In genomic region chr4:114087596-114088230, GRCh38 we compare ENCODE assay signal across 13 cellular contexts.
DNase-seq lines count a peak whose midpoint lies in the region; ATAC-seq and TF ChIP-seq lines count a peak whose summit lies in the region.
"Had no signal": no experiment of that assay in that cellular context is flagged by ENCODE, and none has a peak within 500 bp of the region (broad histone marks: within the 10 kb centered on the region; RNA-seq: fewer than 3 reads in every experiment).

No MANE protein-coding gene starts in this region.

- H3K36me3 Mint-ChIP-seq in glutamatergic neuron (ENCODE audit: unreplicated experiment) = no peaks in the 10 kb centered on the region
- no peaks in the 10 kb centered on the region for H3K36me3 Mint-ChIP-seq in stimulated activated effector memory CD8-positive, alpha-beta T cell treated with anti-CD3 and anti-CD28 coated beads, Interleukin-12 subunit alpha, Interleukin-12 subunit beta, amount 100 ng/mL, for 72 hours

- H3K4me1 Mint-ChIP-seq in glutamatergic neuron (ENCODE audit: low read depth, unreplicated experiment) = peaks cover 9% of the 10 kb centered on the region
- H3K4me1 Mint-ChIP-seq in stimulated activated effector memory CD8-positive, alpha-beta T cell treated with anti-CD3 and anti-CD28 coated beads, Interleukin-12 subunit alpha, Interleukin-12 subunit beta, amount 100 ng/mL, for 72 hours = no peaks in the 10 kb centered on the region
- H3K4me1 Mint-ChIP-seq: activated CD4-positive, alpha-beta T cell treated with anti-CD3 and anti-CD28 coated beads for 36 hours had no signal

- peak overlapping the region; percentile 60 for H3K27ac Mint-ChIP-seq in glutamatergic neuron (ENCODE audit: unreplicated experiment)
- no peak overlapping the region for H3K27ac Mint-ChIP-seq in stimulated activated effector memory CD8-positive, alpha-beta T cell treated with anti-CD3 and anti-CD28 coated beads, Interleukin-12 subunit alpha, Interleukin-12 subunit beta, amount 100 ng/mL, for 72 hours
- H3K27ac Mint-ChIP-seq: activated CD4-positive, alpha-beta T cell treated with anti-CD3 and anti-CD28 coated beads for 36 hours; activated T-helper 2 cell treated with anti-CD3 and anti-CD28 coated beads, Interferon-gamma antibody, Interleukin-2, Interleukin-4, amounts not matched to agents 10 μg/mL and 5 μg/mL and 100 μg/mL, durations not matched to agents 14 hours and 24 hours and 36 hours had no signal

- H3K27me3 Mint-ChIP-seq in glutamatergic neuron (ENCODE audit: unreplicated experiment) = no peaks in the 10 kb centered on the region

- no peak overlapping the region for H3K4me3 ChIP-seq in HFF-Myc (replicated peaks; ENCODE audit: low read depth, low read length)

- no peak overlapping the region for H3K4me3 Mint-ChIP-seq in glutamatergic neuron (ENCODE audit: unreplicated experiment)
- no peak overlapping the region for H3K4me3 Mint-ChIP-seq in stimulated activated effector memory CD8-positive, alpha-beta T cell treated with anti-CD3 and anti-CD28 coated beads, Interleukin-12 subunit alpha, Interleukin-12 subunit beta, amount 100 ng/mL, for 72 hours
- H3K4me3 Mint-ChIP-seq: activated CD4-positive, alpha-beta T cell treated with anti-CD3 and anti-CD28 coated beads for 36 hours had no signal

- DNase-seq in HFF-Myc (ENCODE audit: extremely low read depth, low read depth) = peak; percentile 59
- peak; percentile 69 for DNase-seq in amniotic epithelial cell (ENCODE audit: low read depth)
- no peak for DNase-seq in glutamatergic neuron
- DNase-seq in stimulated activated naive CD8-positive, alpha-beta T cell treated with anti-CD3 and anti-CD28 coated beads, Interleukin-15, Interleukin-2, amounts not matched to agents 100 U/mL and 50 U/mL, for 24 hours = no peak
- DNase-seq in stimulated activated effector memory CD8-positive, alpha-beta T cell treated with anti-CD3 and anti-CD28 coated beads, Interleukin-12 subunit alpha, Interleukin-12 subunit beta, amount 100 ng/mL, for 72 hours (ENCODE audit: low spot score in 2 of 2) = no peak
- no peak for DNase-seq in DMS53 (lab: John Stamatoyannopoulos, UW)
- no peak for DNase-seq in left cardiac atrium
- DNase-seq: activated CD4-positive, alpha-beta T cell treated with anti-CD3 and anti-CD28 coated beads for 36 hours; cortex of kidney; GF-D8; GOT3; small intestine had no signal

- intact Hi-C loops in left cardiac atrium (cut with DNase I) = no loop called here

- no peak for ATAC-seq in stimulated activated naive CD8-positive, alpha-beta T cell treated with anti-CD3 and anti-CD28 coated beads, Interleukin-15, Interleukin-2, amounts not matched to agents 100 U/mL and 50 U/mL, for 24 hours
- ATAC-seq in stimulated activated effector memory CD8-positive, alpha-beta T cell treated with anti-CD3 and anti-CD28 coated beads, Interleukin-12 subunit alpha, Interleukin-12 subunit beta, amount 100 ng/mL, for 72 hours = no peak
- ATAC-seq in left cardiac atrium = no peak
- ATAC-seq: activated CD4-positive, alpha-beta T cell treated with anti-CD3 and anti-CD28 coated beads for 36 hours had no signal

- no peaks in the 10 kb centered on the region for H3K9me3 Mint-ChIP-seq in glutamatergic neuron (ENCODE audit: unreplicated experiment)
- no peaks in the 10 kb centered on the region for H3K9me3 Mint-ChIP-seq in stimulated activated effector memory CD8-positive, alpha-beta T cell treated with anti-CD3 and anti-CD28 coated beads, Interleukin-12 subunit alpha, Interleukin-12 subunit beta, amount 100 ng/mL, for 72 hours
- H3K9me3 Mint-ChIP-seq: activated T-helper 2 cell treated with anti-CD3 and anti-CD28 coated beads, Interferon-gamma antibody, Interleukin-2, Interleukin-4, amounts not matched to agents 10 μg/mL and 5 μg/mL and 100 μg/mL, durations not matched to agents 14 hours and 24 hours and 36 hours had no signal

- TF ChIP-seq CTCF in HFF-Myc (IDR thresholded peaks at IDR 0.05; ENCODE audit: low read depth, low read length, missing control alignments) (no peak), glutamatergic neuron (IDR thresholded peaks at IDR 0.05; ENCODE audit: partially characterized antibody, unreplicated experiment) (no peak)

Comparison
In these comparisons a context has a peak if more than half of its experiments do, and no peak if none do; other contexts are left out.
1. DNase-seq: peak in HFF-Myc (single experiment) and amniotic epithelial cell (single experiment); none in glutamatergic neuron (single experiment), stimulated activated naive CD8-positive, alpha-beta T cell treated with anti-CD3 and anti-CD28 coated beads, Interleukin-15, Interleukin-2, amounts not matched to agents 100 U/mL and 50 U/mL, for 24 hours (single experiment), stimulated activated effector memory CD8-positive, alpha-beta T cell treated with anti-CD3 and anti-CD28 coated beads, Interleukin-12 subunit alpha, Interleukin-12 subunit beta, amount 100 ng/mL, for 72 hours (0 of 2), DMS53 (single experiment) and left cardiac atrium (single experiment).